Comparison of ENCODE assay signal across 1 cellular context in genomic region chr12:53625946-53626701, GRCh38.
TF ChIP-seq lines count a peak whose summit lies in the region.

TSS of gene ATF7 (minus strand) at chr12:53626382. CDS start at chr12:53601000, 25,382 bp downstream.

TF ChIP-seq in HepG2, 621 proteins besides CTCF, POLR2A, EP300 and RAD21 (continued from another document and continues in another):
- TF ChIP-seq HOMEZ (CRISPR knock-in tag; IDR thresholded peaks at IDR 0.05; ENCODE audit: low read depth) (no peak), ZFP91 (CRISPR knock-in tag; IDR thresholded peaks at IDR 0.05; ENCODE audit: borderline replicate concordance) (peak; percentile 90; the same call in 1 of the 2 replicates), USF2 (IDR thresholded peaks at IDR 0.05; ENCODE audit: low read depth, low read length) (no peak), USF2 (CRISPR knock-in tag; IDR thresholded peaks at IDR 0.05; ENCODE audit: borderline replicate concordance) (peak; percentile 35; the same call in 1 of the 2 replicates), TRAFD1 (CRISPR knock-in tag; IDR thresholded peaks at IDR 0.05; ENCODE audit: borderline replicate concordance) (0 out of 2 replicates have a peak, but pooled peaks have one; percentile 65), ZBED4 (CRISPR knock-in tag; IDR thresholded peaks at IDR 0.05; ENCODE audit: borderline replicate concordance) (0 out of 2 replicates have a peak, but pooled peaks have one; percentile 13), ZNF230 (CRISPR knock-in tag; IDR thresholded peaks at IDR 0.05) (0 out of 2 replicates have a peak, but pooled peaks have one; percentile 28), NONO (IDR thresholded peaks at IDR 0.05) (no peak), NONO (CRISPR knock-in tag; conservative IDR thresholded peaks at IDR 0.05) (peak; percentile 92), ZNF264 (CRISPR knock-in tag; IDR thresholded peaks at IDR 0.05) (no peak), JUNB (CRISPR knock-in tag; IDR thresholded peaks at IDR 0.05; ENCODE audit: borderline replicate concordance) (no peak), MNT (IDR thresholded peaks at IDR 0.05) (peak; percentile 84), NFYC (CRISPR knock-in tag; IDR thresholded peaks at IDR 0.05) (peak; percentile 98), ZUFSP (CRISPR knock-in tag; IDR thresholded peaks at IDR 0.05; ENCODE audit: borderline replicate concordance) (no peak), ZBTB49 (CRISPR knock-in tag; IDR thresholded peaks at IDR 0.05; ENCODE audit: borderline replicate concordance) (no peak), ZNF816 (CRISPR knock-in tag; IDR thresholded peaks at IDR 0.05; ENCODE audit: borderline replicate concordance) (no peak), RCOR2 (CRISPR knock-in tag; IDR thresholded peaks at IDR 0.05) (no peak), DZIP1 (CRISPR knock-in tag; IDR thresholded peaks at IDR 0.05) (no peak), LCORL (IDR thresholded peaks at IDR 0.05) (no peak), LCORL (CRISPR knock-in tag; IDR thresholded peaks at IDR 0.05) (peak; percentile 74), ZNF138 (CRISPR knock-in tag; IDR thresholded peaks at IDR 0.05; ENCODE audit: low read depth) (no peak), ZNF446 (CRISPR knock-in tag; IDR thresholded peaks at IDR 0.05) (no peak; the same call in 1 of the 2 replicates), SMAD3 (CRISPR knock-in tag; IDR thresholded peaks at IDR 0.05) (no peak; the same call in 1 of the 2 replicates), HMGA1 (CRISPR knock-in tag; conservative IDR thresholded peaks at IDR 0.05) (no peak), ARNTL (CRISPR knock-in tag; IDR thresholded peaks at IDR 0.05) (peak; percentile 50; the same call in 1 of the 2 replicates), SKI (IDR thresholded peaks at IDR 0.05; ENCODE audit: partially characterized antibody) (peak; percentile 79), GATAD1 (CRISPR knock-in tag; IDR thresholded peaks at IDR 0.05) (peak; percentile 80), FOXP4 (CRISPR knock-in tag; IDR thresholded peaks at IDR 0.05) (peak; percentile 18; the same call in 1 of the 2 replicates), FOXC1 (CRISPR knock-in tag; IDR thresholded peaks at IDR 0.05; ENCODE audit: borderline replicate concordance) (peak; percentile 92), ZNF33B (CRISPR knock-in tag; IDR thresholded peaks at IDR 0.05) (0 out of 2 replicates have a peak, but pooled peaks have one; percentile 41)
